Comparison of ENCODE assay signal across 2 cellular contexts in genomic region chr7:36216063-36216684, GRCh38.
TF ChIP-seq lines count a peak whose summit lies in the region.

No MANE protein-coding gene starts in this region.

TF ChIP-seq in IMR-90, 13 proteins besides CTCF, POLR2A, EP300 and RAD21 (continued from another document):
- TF ChIP-seq CEBPB (IDR thresholded peaks at IDR 0.05; ENCODE audit: low read depth, low read length) (peak; percentile 78), USF2 (IDR thresholded peaks at IDR 0.05; ENCODE audit: low read depth, low read length) (peak; percentile 40; the same call in 1 of the 2 replicates), MAZ (IDR thresholded peaks at IDR 0.05; ENCODE audit: borderline replicate concordance, low read depth, low read length) (no peak), SMC3 (IDR thresholded peaks at IDR 0.05; ENCODE audit: low read depth, low read length) (peak; percentile 20; the same call in 1 of the 2 replicates), MXI1 (IDR thresholded peaks at IDR 0.05; ENCODE audit: borderline replicate concordance, low read depth, low read length) (peak; percentile 47; the same call in 1 of the 2 replicates), RCOR1 (IDR thresholded peaks at IDR 0.05; ENCODE audit: insufficient replicate concordance, low read length) (no peak), CHD1 (IDR thresholded peaks at IDR 0.05; ENCODE audit: low read depth, low read length) (no peak), FOS (IDR thresholded peaks at IDR 0.05; ENCODE audit: low read depth, low read length) (peak; percentile 35; the same call in 1 of the 2 replicates)

TF ChIP-seq in HepG2, 621 proteins besides CTCF, POLR2A, EP300 and RAD21 (continued from another document and continues in another):
- TF ChIP-seq ZFP36 (IDR thresholded peaks at IDR 0.05; ENCODE audit: borderline replicate concordance, low read depth, low read length, partially characterized antibody) (no peak), EEA1 (CRISPR knock-in tag; IDR thresholded peaks at IDR 0.05; ENCODE audit: borderline replicate concordance) (no peak), ZNF746 (CRISPR knock-in tag; IDR thresholded peaks at IDR 0.05) (no peak), HNF4A (CRISPR knock-in tag; IDR thresholded peaks at IDR 0.05) (peak; percentile 67; the same call in 1 of the 2 replicates), SOX13 (IDR thresholded peaks at IDR 0.05) (no peak), SOX13 (CRISPR knock-in tag; conservative IDR thresholded peaks at IDR 0.05 in 1 of 2, IDR thresholded peaks at IDR 0.05 in 1 of 2) (peak in 1 of 2 experiments; percentile 24; a peak in 1 of 4 replicates), ZNF510 (CRISPR knock-in tag; IDR thresholded peaks at IDR 0.05; ENCODE audit: low read depth) (no peak), ZNF672 (CRISPR knock-in tag; IDR thresholded peaks at IDR 0.05) (no peak), YY1 (IDR thresholded peaks at IDR 0.05; ENCODE audit: insufficient read depth, insufficient replicate concordance, low read depth, low read length) (no peak), RARA (CRISPR knock-in tag; IDR thresholded peaks at IDR 0.05) (peak; percentile 35; the same call in 1 of the 2 replicates), MTA3 (CRISPR knock-in tag; IDR thresholded peaks at IDR 0.05) (no peak), ZKSCAN8 (CRISPR knock-in tag; IDR thresholded peaks at IDR 0.05; ENCODE audit: borderline replicate concordance) (0 out of 2 replicates have a peak, but pooled peaks have one; percentile 24), ZBTB21 (CRISPR knock-in tag; IDR thresholded peaks at IDR 0.05) (no peak), GATAD2A (CRISPR knock-in tag; IDR thresholded peaks at IDR 0.05) (peak; percentile 70), SALL1 (CRISPR knock-in tag; IDR thresholded peaks at IDR 0.05) (peak; percentile 36; the same call in 1 of the 2 replicates), BCL6 (CRISPR knock-in tag; IDR thresholded peaks at IDR 0.05) (0 out of 2 replicates have a peak, but pooled peaks have one; percentile 14), HDAC1 (CRISPR knock-in tag; IDR thresholded peaks at IDR 0.05) (peak; percentile 50; the same call in 1 of the 2 replicates), ARNT (IDR thresholded peaks at IDR 0.05) (no peak), ZMYM3 (CRISPR knock-in tag; IDR thresholded peaks at IDR 0.05) (no peak; the same call in 1 of the 2 replicates), SMAD1 (CRISPR knock-in tag; IDR thresholded peaks at IDR 0.05; ENCODE audit: borderline replicate concordance, low read depth) (no peak), SOX5 (CRISPR knock-in tag; IDR thresholded peaks at IDR 0.05; ENCODE audit: borderline replicate concordance) (0 out of 2 replicates have a peak, but pooled peaks have one; percentile 25), SAP130 (CRISPR knock-in tag; IDR thresholded peaks at IDR 0.05; ENCODE audit: low read depth) (peak; percentile 72), HMG20A (CRISPR knock-in tag; IDR thresholded peaks at IDR 0.05; ENCODE audit: borderline replicate concordance) (peak; percentile 42; the same call in 1 of the 2 replicates), RXRB (CRISPR knock-in tag; IDR thresholded peaks at IDR 0.05; ENCODE audit: borderline replicate concordance) (peak; percentile 44; the same call in 1 of the 2 replicates), FOXA1 (IDR thresholded peaks at IDR 0.05) (no peak), FOXA1 (CRISPR knock-in tag; IDR thresholded peaks at IDR 0.05) (0 out of 2 replicates have a peak, but pooled peaks have one; percentile 31), NR2F6 (IDR thresholded peaks at IDR 0.05) (no peak), NR2F6 (CRISPR knock-in tag; IDR thresholded peaks at IDR 0.05) (0 out of 2 replicates have a peak, but pooled peaks have one; percentile 11), SATB2 (CRISPR knock-in tag; IDR thresholded peaks at IDR 0.05) (no peak), TFE3 (CRISPR knock-in tag; IDR thresholded peaks at IDR 0.05) (peak; percentile 72), ZNF326 (CRISPR knock-in tag; IDR thresholded peaks at IDR 0.05; ENCODE audit: borderline replicate concordance) (no peak), ZGPAT (CRISPR knock-in tag; IDR thresholded peaks at IDR 0.05) (0 out of 2 replicates have a peak, but pooled peaks have one; percentile 35), NFIC (IDR thresholded peaks at IDR 0.05; ENCODE audit: low read length) (0 out of 2 replicates have a peak, but pooled peaks have one; percentile 25), NR3C1 (CRISPR knock-in tag; IDR thresholded peaks at IDR 0.05) (no peak), TRIM24 (CRISPR knock-in tag; IDR thresholded peaks at IDR 0.05) (no peak), SNRNP70 (IDR thresholded peaks at IDR 0.05; ENCODE audit: low read depth, low read length) (no peak), ZNF24 (IDR thresholded peaks at IDR 0.05) (no peak), ERF (CRISPR knock-in tag; IDR thresholded peaks at IDR 0.05) (peak; percentile 31; the same call in 1 of the 2 replicates), SRSF1 (optimal IDR thresholded peaks at IDR 0.05; ENCODE audit: low read depth, low read length) (no peak), ZNF670 (CRISPR knock-in tag; IDR thresholded peaks at IDR 0.05; ENCODE audit: borderline replicate concordance) (0 out of 2 replicates have a peak, but pooled peaks have one; percentile 28), ZFP37 (CRISPR knock-in tag; IDR thresholded peaks at IDR 0.05; ENCODE audit: borderline replicate concordance) (no peak), TOPORS (CRISPR knock-in tag; IDR thresholded peaks at IDR 0.05) (no peak), ZNF3 (CRISPR knock-in tag; IDR thresholded peaks at IDR 0.05) (peak; percentile 76), CREM (IDR thresholded peaks at IDR 0.05) (no peak), CREM (CRISPR knock-in tag; IDR thresholded peaks at IDR 0.05) (no peak), MXD4 (CRISPR knock-in tag; IDR thresholded peaks at IDR 0.05) (peak; percentile 70; the same call in 1 of the 2 replicates), FOXO1 (CRISPR knock-in tag; IDR thresholded peaks at IDR 0.05) (peak; percentile 71; the same call in 1 of the 2 replicates), FOXP1 (IDR thresholded peaks at IDR 0.05) (no peak), FOXP1 (CRISPR knock-in tag; IDR thresholded peaks at IDR 0.05) (peak; percentile 57; the same call in 1 of the 2 replicates), ZNF569 (CRISPR knock-in tag; IDR thresholded peaks at IDR 0.05; ENCODE audit: borderline replicate concordance) (no peak), FOSL2 (CRISPR knock-in tag; IDR thresholded peaks at IDR 0.05) (peak; percentile 78), CEBPG (CRISPR knock-in tag; IDR thresholded peaks at IDR 0.05) (0 out of 2 replicates have a peak, but pooled peaks have one; percentile 50), RCOR2 (CRISPR knock-in tag; IDR thresholded peaks at IDR 0.05) (peak; percentile 49; the same call in 1 of the 2 replicates)
- TF ChIP-seq, protein P1, sequence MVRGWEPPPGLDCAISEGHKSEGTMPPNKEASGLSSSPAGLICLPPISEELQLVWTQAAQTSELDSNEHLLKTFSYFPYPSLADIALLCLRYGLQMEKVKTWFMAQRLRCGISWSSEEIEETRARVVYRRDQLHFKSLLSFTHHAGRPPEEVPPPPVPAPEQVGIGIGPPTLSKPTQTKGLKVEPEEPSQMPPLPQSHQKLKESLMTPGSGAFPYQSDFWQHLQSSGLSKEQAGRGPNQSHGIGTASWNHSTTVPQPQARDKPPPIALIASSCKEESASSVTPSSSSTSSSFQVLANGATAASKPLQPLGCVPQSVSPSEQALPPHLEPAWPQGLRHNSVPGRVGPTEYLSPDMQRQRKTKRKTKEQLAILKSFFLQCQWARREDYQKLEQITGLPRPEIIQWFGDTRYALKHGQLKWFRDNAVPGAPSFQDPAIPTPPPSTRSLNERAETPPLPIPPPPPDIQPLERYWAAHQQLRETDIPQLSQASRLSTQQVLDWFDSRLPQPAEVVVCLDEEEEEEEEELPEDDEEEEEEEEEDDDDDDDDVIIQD (CRISPR knock-in tag; IDR thresholded peaks at IDR 0.05; ENCODE audit: low read depth): 0 out of 2 replicates have a peak, but pooled peaks have one; percentile 18
- TF ChIP-seq, protein P2, sequence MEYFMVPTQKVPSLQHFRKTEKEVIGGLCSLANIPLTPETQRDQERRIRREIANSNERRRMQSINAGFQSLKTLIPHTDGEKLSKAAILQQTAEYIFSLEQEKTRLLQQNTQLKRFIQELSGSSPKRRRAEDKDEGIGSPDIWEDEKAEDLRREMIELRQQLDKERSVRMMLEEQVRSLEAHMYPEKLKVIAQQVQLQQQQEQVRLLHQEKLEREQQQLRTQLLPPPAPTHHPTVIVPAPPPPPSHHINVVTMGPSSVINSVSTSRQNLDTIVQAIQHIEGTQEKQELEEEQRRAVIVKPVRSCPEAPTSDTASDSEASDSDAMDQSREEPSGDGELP (IDR thresholded peaks at IDR 0.05; ENCODE audit: borderline replicate concordance, low read depth): 0 out of 2 replicates have a peak, but pooled peaks have one; percentile 32
- TF ChIP-seq, protein P3, sequence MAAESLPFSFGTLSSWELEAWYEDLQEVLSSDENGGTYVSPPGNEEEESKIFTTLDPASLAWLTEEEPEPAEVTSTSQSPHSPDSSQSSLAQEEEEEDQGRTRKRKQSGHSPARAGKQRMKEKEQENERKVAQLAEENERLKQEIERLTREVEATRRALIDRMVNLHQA (CRISPR knock-in tag; IDR thresholded peaks at IDR 0.05): no peak
- TF ChIP-seq, protein P4, sequence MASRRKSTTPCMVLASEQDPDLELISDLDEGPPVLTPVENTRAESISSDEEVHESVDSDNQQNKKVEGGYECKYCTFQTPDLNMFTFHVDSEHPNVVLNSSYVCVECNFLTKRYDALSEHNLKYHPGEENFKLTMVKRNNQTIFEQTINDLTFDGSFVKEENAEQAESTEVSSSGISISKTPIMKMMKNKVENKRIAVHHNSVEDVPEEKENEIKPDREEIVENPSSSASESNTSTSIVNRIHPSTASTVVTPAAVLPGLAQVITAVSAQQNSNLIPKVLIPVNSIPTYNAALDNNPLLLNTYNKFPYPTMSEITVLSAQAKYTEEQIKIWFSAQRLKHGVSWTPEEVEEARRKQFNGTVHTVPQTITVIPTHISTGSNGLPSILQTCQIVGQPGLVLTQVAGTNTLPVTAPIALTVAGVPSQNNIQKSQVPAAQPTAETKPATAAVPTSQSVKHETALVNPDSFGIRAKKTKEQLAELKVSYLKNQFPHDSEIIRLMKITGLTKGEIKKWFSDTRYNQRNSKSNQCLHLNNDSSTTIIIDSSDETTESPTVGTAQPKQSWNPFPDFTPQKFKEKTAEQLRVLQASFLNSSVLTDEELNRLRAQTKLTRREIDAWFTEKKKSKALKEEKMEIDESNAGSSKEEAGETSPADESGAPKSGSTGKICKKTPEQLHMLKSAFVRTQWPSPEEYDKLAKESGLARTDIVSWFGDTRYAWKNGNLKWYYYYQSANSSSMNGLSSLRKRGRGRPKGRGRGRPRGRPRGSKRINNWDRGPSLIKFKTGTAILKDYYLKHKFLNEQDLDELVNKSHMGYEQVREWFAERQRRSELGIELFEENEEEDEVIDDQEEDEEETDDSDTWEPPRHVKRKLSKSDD (CRISPR knock-in tag; IDR thresholded peaks at IDR 0.05; ENCODE audit: low read depth): no peak
- TF ChIP-seq, protein P5, sequence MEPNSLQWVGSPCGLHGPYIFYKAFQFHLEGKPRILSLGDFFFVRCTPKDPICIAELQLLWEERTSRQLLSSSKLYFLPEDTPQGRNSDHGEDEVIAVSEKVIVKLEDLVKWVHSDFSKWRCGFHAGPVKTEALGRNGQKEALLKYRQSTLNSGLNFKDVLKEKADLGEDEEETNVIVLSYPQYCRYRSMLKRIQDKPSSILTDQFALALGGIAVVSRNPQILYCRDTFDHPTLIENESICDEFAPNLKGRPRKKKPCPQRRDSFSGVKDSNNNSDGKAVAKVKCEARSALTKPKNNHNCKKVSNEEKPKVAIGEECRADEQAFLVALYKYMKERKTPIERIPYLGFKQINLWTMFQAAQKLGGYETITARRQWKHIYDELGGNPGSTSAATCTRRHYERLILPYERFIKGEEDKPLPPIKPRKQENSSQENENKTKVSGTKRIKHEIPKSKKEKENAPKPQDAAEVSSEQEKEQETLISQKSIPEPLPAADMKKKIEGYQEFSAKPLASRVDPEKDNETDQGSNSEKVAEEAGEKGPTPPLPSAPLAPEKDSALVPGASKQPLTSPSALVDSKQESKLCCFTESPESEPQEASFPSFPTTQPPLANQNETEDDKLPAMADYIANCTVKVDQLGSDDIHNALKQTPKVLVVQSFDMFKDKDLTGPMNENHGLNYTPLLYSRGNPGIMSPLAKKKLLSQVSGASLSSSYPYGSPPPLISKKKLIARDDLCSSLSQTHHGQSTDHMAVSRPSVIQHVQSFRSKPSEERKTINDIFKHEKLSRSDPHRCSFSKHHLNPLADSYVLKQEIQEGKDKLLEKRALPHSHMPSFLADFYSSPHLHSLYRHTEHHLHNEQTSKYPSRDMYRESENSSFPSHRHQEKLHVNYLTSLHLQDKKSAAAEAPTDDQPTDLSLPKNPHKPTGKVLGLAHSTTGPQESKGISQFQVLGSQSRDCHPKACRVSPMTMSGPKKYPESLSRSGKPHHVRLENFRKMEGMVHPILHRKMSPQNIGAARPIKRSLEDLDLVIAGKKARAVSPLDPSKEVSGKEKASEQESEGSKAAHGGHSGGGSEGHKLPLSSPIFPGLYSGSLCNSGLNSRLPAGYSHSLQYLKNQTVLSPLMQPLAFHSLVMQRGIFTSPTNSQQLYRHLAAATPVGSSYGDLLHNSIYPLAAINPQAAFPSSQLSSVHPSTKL (CRISPR knock-in tag; IDR thresholded peaks at IDR 0.05): peak; percentile 57; the same call in 1 of the 2 replicates
